12 cellular contexts compared by ENCODE assay signal in the genomic region with DNA sequence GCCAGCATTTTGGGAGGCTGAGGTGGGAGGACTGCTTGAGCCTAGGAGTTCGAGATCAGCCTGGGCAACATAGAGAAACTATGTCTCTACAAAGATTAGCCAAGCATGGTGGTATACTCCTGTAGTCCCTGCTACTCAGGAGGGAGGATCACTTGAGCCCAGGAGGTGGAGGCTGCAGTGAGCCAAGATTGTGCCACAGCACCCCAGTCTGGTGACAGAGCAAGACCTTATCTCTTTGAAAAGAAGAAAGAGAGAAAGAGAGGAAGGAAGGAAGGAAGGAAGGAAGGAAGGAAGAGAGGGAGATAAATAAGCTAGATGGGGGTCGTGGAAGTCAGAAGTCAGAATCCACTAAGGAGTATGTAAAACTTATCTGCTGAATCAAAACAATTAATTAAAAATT.
"Had no signal": no experiment of that assay in that cellular context is flagged by ENCODE, and none has a peak within 500 bp of the region (broad histone marks: within the 10 kb centered on the region; RNA-seq: fewer than 3 reads in every experiment).

No MANE protein-coding gene starts in this region.

- DNase-seq: effector CD4-positive, alpha-beta T cell; glutamatergic neuron; islet precursor cell; naive thymus-derived CD4-positive, alpha-beta T cell; sigmoid colon; stimulated activated CD4-positive, alpha-beta T cell treated with anti-CD3 and anti-CD28 coated beads, Interleukin-12 subunit alpha, Interleukin-12 subunit beta, amount 100 ng/mL, for 4 hours; stimulated activated naive CD4-positive, alpha-beta T cell treated with Interleukin-2 at 50 U/mL for 16 hours had no signal

- H3K27me3 ChIP-seq: gastroesophageal sphincter, neutrophil, sigmoid colon had no signal

- ATAC-seq: esophagus mucosa; gastroesophageal sphincter; naive thymus-derived CD4-positive, alpha-beta T cell had no signal

- H3K27ac ChIP-seq: coronary artery, gastroesophageal sphincter, neutrophil, sigmoid colon, skin epidermis had no signal

- H3K4me1 ChIP-seq: gastroesophageal sphincter, sigmoid colon had no signal

- H3K4me3 ChIP-seq: coronary artery, gastroesophageal sphincter, sigmoid colon, skin epidermis had no signal

- H3K36me3 ChIP-seq: neutrophil, sigmoid colon had no signal

- H3K9me3 ChIP-seq: gastroesophageal sphincter, neutrophil, sigmoid colon had no signal
